In genomic region chr16:1469141-1469540, GRCh38 we compare ENCODE assay signal across 13 cellular contexts. TPM values are rescaled to one million over a fixed set of nuclear protein-coding genes. Genes with fewer than 3 reads are reported as not detected.
"Had no signal": no experiment of that assay in that cellular context is flagged by ENCODE, and none has a peak within 500 bp of the region (broad histone marks: within the 10 kb centered on the region; RNA-seq: fewer than 3 reads in every experiment).

No MANE protein-coding gene starts in this region.

RNA-seq across cellular contexts. Expression of gene PTX4, which starts 19.6 kb away (rescaled TPM):
- total RNA-seq: activated CD8-positive, alpha-beta T cell treated with anti-CD3 and anti-CD28 coated beads for 36 hours; activated naive CD8-positive, alpha-beta T cell treated with anti-CD3 and anti-CD28 coated beads for 36 hours; activated T-helper 17 cell treated with anti-CD3 and anti-CD28 coated beads, Interleukin-2, amount 50 U/mL, for 72 hours; ascending aorta; cardiac septum; cerebellum; dermis blood vessel endothelial cell; foreskin keratinocyte; T-helper 2 cell treated with Interferon-gamma antibody and Interleukin-4, amounts not matched to agents 100 ng/mL and 5 ng/mL, for 36 hours had no signal
- polyA plus RNA-seq: foreskin keratinocyte had no signal

RNA-seq across cellular contexts. Expression of gene CCDC154, which starts 24.8 kb away (rescaled TPM):
- total RNA-seq: ascending aorta had no signal

RNA-seq across cellular contexts. Expression of gene PERCC1, which starts 38.3 kb away (rescaled TPM):
- total RNA-seq: activated T-helper 17 cell treated with anti-CD3 and anti-CD28 coated beads, Interleukin-2, amount 50 U/mL, for 72 hours; ascending aorta; bronchial epithelial cell; cardiac septum; cerebellum; dermis blood vessel endothelial cell; esophagus muscularis mucosa; foreskin keratinocyte; gastrocnemius medialis; T-helper 2 cell treated with Interferon-gamma antibody and Interleukin-4, amounts not matched to agents 100 ng/mL and 5 ng/mL, for 36 hours; WTC11 had no signal
- polyA plus RNA-seq: foreskin keratinocyte had no signal
